Comparison of ENCODE assay signal across 11 cellular contexts in genomic region chr17:50501054-50501453, GRCh38. TPM values are rescaled to one million over a fixed set of nuclear protein-coding genes. Genes with fewer than 3 reads are reported as not detected.
A peak's percentile ranks its signal among the peaks of the same experiment; 100 is the strongest.
DNase-seq lines count a peak whose midpoint lies in the region; ATAC-seq, FAIRE-seq and TF ChIP-seq lines count a peak whose summit lies in the region.
"Had no signal": no experiment of that assay in that cellular context is flagged by ENCODE, and none has a peak within 500 bp of the region (broad histone marks: within the 10 kb centered on the region; RNA-seq: fewer than 3 reads in every experiment).

No MANE protein-coding gene starts in this region.

- no peaks in the 10 kb centered on the region for H3K9me3 ChIP-seq in BE2C

- no peak overlapping the region for H3K27ac ChIP-seq in GM23338 (ENCODE audit: low read depth)

- peak; percentile 60 for TF ChIP-seq CTCF in BE2C (IDR thresholded peaks at IDR 0.05; ENCODE audit: low read depth, low read length)
- TF ChIP-seq CTCF in GM23338 (conservative IDR thresholded peaks at IDR 0.05; ENCODE audit: low read depth in 2 of 2) = peak; percentile 47 to 57; a peak in 3 of 4 replicates

- H3K36me3 Mint-ChIP-seq in GM23338 (ENCODE audit: low read depth) = no peaks in the 10 kb centered on the region
- H3K36me3 Mint-ChIP-seq: memory B cell had no signal

- H3K27me3 Mint-ChIP-seq in GM23338 (ENCODE audit: insufficient read depth, low read depth, poor library complexity) = peaks cover 13% of the 10 kb centered on the region

- no peaks in the 10 kb centered on the region for H4K20me1 ChIP-seq in GM23338 (replicated peaks; ENCODE audit: insufficient read depth)

- H3K27me3 ChIP-seq in BE2C (no peaks in the 10 kb centered on the region), GM23338 (ENCODE audit: insufficient read depth) (no peaks in the 10 kb centered on the region)

- no peak overlapping the region for H2AFZ ChIP-seq in GM23338

- in situ Hi-C loops in G401 (cut with HindIII; ENCODE audit: low sequenced_read_pairs) = no loop called here

- no peak overlapping the region for H3K4me3 Mint-ChIP-seq in GM23338
- H3K4me3 Mint-ChIP-seq: memory B cell had no signal

- no peak overlapping the region for H3K4me3 ChIP-seq in BE2C (ENCODE audit: low read depth, low read length)
- no peak overlapping the region for H3K4me3 ChIP-seq in GM23338

- no peaks in the 10 kb centered on the region for H3K79me2 ChIP-seq in GM23338 (replicated peaks; ENCODE audit: insufficient read depth)

- no peak overlapping the region for H3K27ac Mint-ChIP-seq in GM23338
- H3K27ac Mint-ChIP-seq: memory B cell had no signal

- H3K4me1 Mint-ChIP-seq in GM23338 = peaks cover 14% of the 10 kb centered on the region
- H3K4me1 Mint-ChIP-seq: memory B cell had no signal

- H3K36me3 ChIP-seq in BE2C (no peaks in the 10 kb centered on the region), GM23338 (ENCODE audit: insufficient read depth) (no peaks in the 10 kb centered on the region)

- DNase-seq in BE2C = no peak
- DNase-seq in GM23338 (ENCODE audit: low spot score) = peak; percentile 71
- peak; percentile 30 for DNase-seq in activated CD4-positive, alpha-beta T cell treated with anti-CD3 and anti-CD28 coated beads, Interleukin-2, amount 50 U/mL, for 1 hour
- DNase-seq in left kidney (ENCODE audit: low read depth, low spot score) = peak; percentile 49
- DNase-seq in NOMO-1 treated with DMSO at 0.1 percent for 48 hours (lab: John Stamatoyannopoulos, UW; ENCODE audit: unreplicated experiment) = no peak
- DNase-seq in G401 (ENCODE audit: low spot score) = no peak
- no peak for DNase-seq in NCI-H2107 treated with DMSO at 0.1 percent for 48 hours (lab: John Stamatoyannopoulos, UW; ENCODE audit: unreplicated experiment)
- no peak for DNase-seq in GM19239 (ENCODE audit: insufficient read length, low spot score)
- DNase-seq: activated CD4-positive, CD25-positive, alpha-beta regulatory T cell treated with anti-CD3 and anti-CD28 coated beads, Interleukin-2, amount 50 U/mL, for 72 hours had no signal

- no peak for FAIRE-seq in GM19239 (lab: Jason Lieb, UNC)

- H3K4me2 ChIP-seq in GM23338 = no peak overlapping the region

- no peaks in the 10 kb centered on the region for H3K9me3 Mint-ChIP-seq in GM23338
- H3K9me3 Mint-ChIP-seq: memory B cell had no signal

- H3F3A ChIP-seq in GM23338 (replicated peaks; ENCODE audit: low read depth) = no peaks in the 10 kb centered on the region

- H3K4me1 ChIP-seq in BE2C (no peaks in the 10 kb centered on the region), GM23338 (ENCODE audit: insufficient read depth) (peaks cover 8% of the 10 kb centered on the region; the same call in 1 of the 2 replicates)

- no peak for ATAC-seq in GM23338

- H3K9me2 ChIP-seq in GM23338 (ENCODE audit: insufficient read depth) = no peaks in the 10 kb centered on the region

TF ChIP-seq in GM23338, 12 proteins besides CTCF, POLR2A, EP300 and RAD21 (continues in another document):
- TF ChIP-seq JUNB (IDR thresholded peaks at IDR 0.05; ENCODE audit: unreplicated experiment) (no peak), ETS1 (IDR thresholded peaks at IDR 0.05) (no peak), ZNF114 (CRISPR knock-in tag; IDR thresholded peaks at IDR 0.05) (no peak), EZH2phosphoT487 (IDR thresholded peaks at IDR 0.05; ENCODE audit: unreplicated experiment) (no peak), NANOG (IDR thresholded peaks at IDR 0.05; ENCODE audit: borderline replicate concordance) (no peak), ZNF462 (CRISPR knock-in tag; IDR thresholded peaks at IDR 0.05) (no peak)

RNA-seq across cellular contexts. Expression of gene MYCBPAP, which starts 7.2 kb away (rescaled TPM):
- not detected for polyA plus RNA-seq in BE2C (2012; ENCODE audit: insufficient read depth, insufficient read length, low read depth)
- total RNA-seq in GM23338 (2014; rRNA removed; shearing (Covaris generic)) = 0.63 and 4.6 TPM in 2 replicates
- polyA plus RNA-seq in GM23338 (2016; fragmentation: Nextera tagmentation; extraction: Ambion mirVana) = 1.7 and 1.8 TPM in 2 replicates
- total RNA-seq in G401 (2014; rRNA removed; shearing (Covaris generic)) = 0.58 and 1.7 TPM in 2 replicates

RNA-seq across cellular contexts. Expression of gene RSAD1, which starts 22.4 kb away (rescaled TPM):
- polyA plus RNA-seq in BE2C (2012; ENCODE audit: insufficient read depth, insufficient read length, low read depth) = 198 TPM
- total RNA-seq in GM23338 (2014; rRNA removed; shearing (Covaris generic)) = 27.5 and 28.7 TPM in 2 replicates
- polyA plus RNA-seq in GM23338 (2016; fragmentation: Nextera tagmentation; extraction: Ambion mirVana) = 16.5 and 18.4 TPM in 2 replicates
- total RNA-seq in G401 (2014; rRNA removed; shearing (Covaris generic)) = 31.9 and 34.5 TPM in 2 replicates

RNA-seq across cellular contexts. Expression of gene EPN3, which starts 31.5 kb away (rescaled TPM):
- 0.52 TPM for polyA plus RNA-seq in BE2C (2012; ENCODE audit: insufficient read depth, insufficient read length, low read depth)
- 7.7 and 13.7 TPM in 2 replicates for total RNA-seq in GM23338 (2014; rRNA removed; shearing (Covaris generic))
- polyA plus RNA-seq in GM23338 (2016; fragmentation: Nextera tagmentation; extraction: Ambion mirVana) = 2.2 and 2.3 TPM in 2 replicates
- 2.3 and 2.8 TPM in 2 replicates for total RNA-seq in G401 (2014; rRNA removed; shearing (Covaris generic))
- total RNA-seq: subcutaneous adipose tissue had no signal

RNA-seq across cellular contexts. Expression of gene CHAD, which starts 32.4 kb away (rescaled TPM):
- not detected for polyA plus RNA-seq in BE2C (2012; ENCODE audit: insufficient read depth, insufficient read length, low read depth)
- not detected in 2 replicates for total RNA-seq in GM23338 (2014; rRNA removed; shearing (Covaris generic))
- 0.18 TPM in 1 of 2 replicates, not detected in the other for polyA plus RNA-seq in GM23338 (2016; fragmentation: Nextera tagmentation; extraction: Ambion mirVana)
- total RNA-seq in G401 (2014; rRNA removed; shearing (Covaris generic)) = not detected in 2 replicates
- total RNA-seq: subcutaneous adipose tissue had no signal

RNA-seq across cellular contexts. Expression of gene SPATA20, which starts 45.9 kb away (rescaled TPM):
- 107 TPM for polyA plus RNA-seq in BE2C (2012; ENCODE audit: insufficient read depth, insufficient read length, low read depth)
- 17.4 and 32.7 TPM in 2 replicates for total RNA-seq in GM23338 (2014; rRNA removed; shearing (Covaris generic))
- polyA plus RNA-seq in GM23338 (2016; fragmentation: Nextera tagmentation; extraction: Ambion mirVana) = 12.5 and 13.8 TPM in 2 replicates
- 39.4 and 59.1 TPM in 2 replicates for total RNA-seq in G401 (2014; rRNA removed; shearing (Covaris generic))

Comparison
In these comparisons a context has a peak if more than half of its experiments do, and no peak if none do; other contexts are left out.
1. DNase-seq: peak in GM23338 (single experiment), activated CD4-positive, alpha-beta T cell treated with anti-CD3 and anti-CD28 coated beads, Interleukin-2, amount 50 U/mL, for 1 hour (single experiment) and left kidney (single experiment); none in BE2C (single experiment), NOMO-1 treated with DMSO at 0.1 percent for 48 hours (single experiment), G401 (single experiment), NCI-H2107 treated with DMSO at 0.1 percent for 48 hours (single experiment) and GM19239 (single experiment).